In genomic region chr1:19311931-19312781, GRCh38 we compare ENCODE assay signal across 8 cellular contexts. TPM values are rescaled to one million over a fixed set of nuclear protein-coding genes. Genes with fewer than 3 reads are reported as not detected.
DNase-seq lines count a peak whose midpoint lies in the region; ATAC-seq and FAIRE-seq lines count a peak whose summit lies in the region.

Gene AKR7A2, minus strand, starts transcription at chr1:19312144. Its CDS starts 20 bp downstream, at chr1:19312124.
Gene SLC66A1, plus strand, starts transcription at chr1:19312326. Its CDS starts 5,352 bp downstream, at chr1:19317678.

- DNase-seq in DMS79 treated with DMSO at 0.1 percent for 48 hours (lab: John Stamatoyannopoulos, UW), result peak; percentile 71
- DNase-seq in RCC 7860 (ENCODE audit: low spot score), result peak; percentile 82
- peak; percentile 88 for DNase-seq in fibroblast of gingiva (ENCODE audit: low read depth)
- peak; percentile 79 for DNase-seq in naive B cell
- peak; percentile 92 to 97 for DNase-seq in stimulated activated effector memory CD8-positive, alpha-beta T cell treated with anti-CD3 and anti-CD28 coated beads, Interleukin-12 subunit alpha, Interleukin-12 subunit beta, amount 100 ng/mL, for 72 hours (ENCODE audit: low spot score in 2 of 2)

- peaks cover 28% of the 10 kb centered on the region for H3K4me1 Mint-ChIP-seq in activated T-helper 17 cell treated with anti-CD3 and anti-CD28 coated beads, Interleukin-2, amount 50 U/mL, for 72 hours
- peaks cover 56 to 69% (median 60%) of the 10 kb centered on the region in 3 donors for H3K4me1 Mint-ChIP-seq in naive B cell
- H3K4me1 Mint-ChIP-seq in stimulated activated effector memory CD8-positive, alpha-beta T cell treated with anti-CD3 and anti-CD28 coated beads, Interleukin-12 subunit alpha, Interleukin-12 subunit beta, amount 100 ng/mL, for 72 hours, result peaks cover 49% of the 10 kb centered on the region

- peak; percentile 70 for ATAC-seq in GM21825 (IDR thresholded peaks at IDR 0.05; ENCODE audit: unreplicated experiment)
- peak; percentile 97 for ATAC-seq in activated T-helper 17 cell treated with anti-CD3 and anti-CD28 coated beads, Interleukin-2, amount 50 U/mL, for 72 hours (replicated peaks)
- peak; percentile 70 to 81 for ATAC-seq in naive B cell (ENCODE audit: low read depth in 2 of 2)
- ATAC-seq in stimulated activated effector memory CD8-positive, alpha-beta T cell treated with anti-CD3 and anti-CD28 coated beads, Interleukin-12 subunit alpha, Interleukin-12 subunit beta, amount 100 ng/mL, for 72 hours, result peak; percentile 94

- peak within 1 kb of the TSS; percentile 81 for H3K4me3 Mint-ChIP-seq in activated T-helper 17 cell treated with anti-CD3 and anti-CD28 coated beads, Interleukin-2, amount 50 U/mL, for 72 hours
- peak within 1 kb of the TSS; percentile 84 to 95 (median 92) for H3K4me3 Mint-ChIP-seq in naive B cell
- peak within 1 kb of the TSS; percentile 85 for H3K4me3 Mint-ChIP-seq in stimulated activated effector memory CD8-positive, alpha-beta T cell treated with anti-CD3 and anti-CD28 coated beads, Interleukin-12 subunit alpha, Interleukin-12 subunit beta, amount 100 ng/mL, for 72 hours

- no peaks in the 10 kb centered on the region for H3K9me3 Mint-ChIP-seq in activated T-helper 17 cell treated with anti-CD3 and anti-CD28 coated beads, Interleukin-2, amount 50 U/mL, for 72 hours
- H3K9me3 Mint-ChIP-seq in naive B cell, result no peaks in the 10 kb centered on the region
- H3K9me3 Mint-ChIP-seq in stimulated activated effector memory CD8-positive, alpha-beta T cell treated with anti-CD3 and anti-CD28 coated beads, Interleukin-12 subunit alpha, Interleukin-12 subunit beta, amount 100 ng/mL, for 72 hours, result no peaks in the 10 kb centered on the region

- H3K36me3 Mint-ChIP-seq in activated T-helper 17 cell treated with anti-CD3 and anti-CD28 coated beads, Interleukin-2, amount 50 U/mL, for 72 hours (ENCODE audit: low read depth), result peaks cover 18% of the 10 kb centered on the region
- peaks cover 0 to 9% of the 10 kb centered on the region in 2 donors for H3K36me3 Mint-ChIP-seq in naive B cell
- H3K36me3 Mint-ChIP-seq in stimulated activated effector memory CD8-positive, alpha-beta T cell treated with anti-CD3 and anti-CD28 coated beads, Interleukin-12 subunit alpha, Interleukin-12 subunit beta, amount 100 ng/mL, for 72 hours, result peaks cover 20% of the 10 kb centered on the region

- H3K27ac ChIP-seq in KOPT-K1 (ENCODE audit: low read depth, low read length, poor library complexity, severe bottlenecking), result peak within 1 kb of the TSS; percentile 77

- no peaks in the 10 kb centered on the region for H3K9me3 ChIP-seq in KOPT-K1 (ENCODE audit: insufficient read depth, low read length, poor library complexity, severe bottlenecking)

- peak within 1 kb of the TSS; percentile 82 for H3K27ac Mint-ChIP-seq in activated T-helper 17 cell treated with anti-CD3 and anti-CD28 coated beads, Interleukin-2, amount 50 U/mL, for 72 hours
- H3K27ac Mint-ChIP-seq in naive B cell, result peak within 1 kb of the TSS; percentile 17 to 97 (median 91)
- peak within 1 kb of the TSS; percentile 83 for H3K27ac Mint-ChIP-seq in stimulated activated effector memory CD8-positive, alpha-beta T cell treated with anti-CD3 and anti-CD28 coated beads, Interleukin-12 subunit alpha, Interleukin-12 subunit beta, amount 100 ng/mL, for 72 hours

- no peak for FAIRE-seq in RCC 7860 (lab: Jason Lieb, UNC)

- H3K27me3 Mint-ChIP-seq in activated T-helper 17 cell treated with anti-CD3 and anti-CD28 coated beads, Interleukin-2, amount 50 U/mL, for 72 hours, result no peaks in the 10 kb centered on the region
- no peaks in the 10 kb centered on the region for H3K27me3 Mint-ChIP-seq in naive B cell

- peaks cover 23% of the 10 kb centered on the region for H3K36me3 ChIP-seq in KOPT-K1 (ENCODE audit: insufficient read depth, low read length)

RNA-seq across cellular contexts. Expression of gene AKR7A2, which starts in this region (rescaled TPM):
- total RNA-seq in activated T-helper 17 cell treated with anti-CD3 and anti-CD28 coated beads, Interleukin-2, amount 50 U/mL, for 72 hours, result 10 to 100 TPM; 37.1 to 61.4 TPM
- polyA plus RNA-seq in naive B cell (ENCODE audit: low read depth in 6 of 6), result 100 to 1,000 TPM in 4 of 6 donors, 10 to 100 TPM in 2; 93.3 to 149 (median 105) TPM

RNA-seq across cellular contexts. Expression of gene SLC66A1, which starts in this region (rescaled TPM):
- 1 to 10 TPM; 5.7 to 8.9 TPM for total RNA-seq in activated T-helper 17 cell treated with anti-CD3 and anti-CD28 coated beads, Interleukin-2, amount 50 U/mL, for 72 hours
- 1 to 10 TPM in 5 of 6 donors, not detected in 1; 5.6 to 8.8 (median 6.3) TPM for polyA plus RNA-seq in naive B cell (ENCODE audit: low read depth in 6 of 6)

Comparison
In these comparisons a context has a peak if more than half of its experiments do, and no peak if none do; other contexts are left out.
1. Peak in every context shown above with its lines: DNase-seq, ATAC-seq and H3K27ac ChIP-seq.